ENCODE assay signal across 7 cellular contexts in genomic region chr6:15470746-15471145, GRCh38.
"Had no signal": no experiment of that assay in that cellular context is flagged by ENCODE, and none has a peak within 500 bp of the region (broad histone marks: within the 10 kb centered on the region; RNA-seq: fewer than 3 reads in every experiment).

No MANE protein-coding gene starts in this region.

- H3K27ac ChIP-seq: GM23248, HL-60 had no signal

- H3K27me3 Mint-ChIP-seq: IgD-negative memory B cell had no signal

- H3K27ac Mint-ChIP-seq: H9, IgD-negative memory B cell had no signal

- H3K4me3 ChIP-seq: GM23248 had no signal

- H2AFZ ChIP-seq: GM23248 had no signal

- H3K9me3 Mint-ChIP-seq: H9, IgD-negative memory B cell had no signal

- ATAC-seq: HepG2 had no signal

- H3K4me3 Mint-ChIP-seq: H9, IgD-negative memory B cell had no signal

- DNase-seq: GM23248, H9, HCEC 1CT, KBM-7 had no signal
